1 cellular context compared by ENCODE assay signal in genomic region chr20:25864986-25865714, GRCh38.
TF ChIP-seq lines count a peak whose summit lies in the region.

No MANE protein-coding gene starts in this region.

TF ChIP-seq in HCT116, 20 proteins besides CTCF, POLR2A, EP300 and RAD21 (continued from another document):
- TF ChIP-seq ZBTB33 (IDR thresholded peaks at IDR 0.05; ENCODE audit: extremely low read depth, insufficient replicate concordance, low read length) (no peak), TCF7L2 (IDR thresholded peaks at IDR 0.05; ENCODE audit: borderline replicate concordance, extremely low read depth, insufficient read depth, insufficient read length) (no peak), YY1 (IDR thresholded peaks at IDR 0.05; ENCODE audit: extremely low read depth, insufficient replicate concordance, low read depth, low read length) (no peak), ZNF274 (IDR thresholded peaks at IDR 0.05; ENCODE audit: low read depth, low read length) (no peak)
